9 cellular contexts compared by ENCODE assay signal in the genomic region with DNA sequence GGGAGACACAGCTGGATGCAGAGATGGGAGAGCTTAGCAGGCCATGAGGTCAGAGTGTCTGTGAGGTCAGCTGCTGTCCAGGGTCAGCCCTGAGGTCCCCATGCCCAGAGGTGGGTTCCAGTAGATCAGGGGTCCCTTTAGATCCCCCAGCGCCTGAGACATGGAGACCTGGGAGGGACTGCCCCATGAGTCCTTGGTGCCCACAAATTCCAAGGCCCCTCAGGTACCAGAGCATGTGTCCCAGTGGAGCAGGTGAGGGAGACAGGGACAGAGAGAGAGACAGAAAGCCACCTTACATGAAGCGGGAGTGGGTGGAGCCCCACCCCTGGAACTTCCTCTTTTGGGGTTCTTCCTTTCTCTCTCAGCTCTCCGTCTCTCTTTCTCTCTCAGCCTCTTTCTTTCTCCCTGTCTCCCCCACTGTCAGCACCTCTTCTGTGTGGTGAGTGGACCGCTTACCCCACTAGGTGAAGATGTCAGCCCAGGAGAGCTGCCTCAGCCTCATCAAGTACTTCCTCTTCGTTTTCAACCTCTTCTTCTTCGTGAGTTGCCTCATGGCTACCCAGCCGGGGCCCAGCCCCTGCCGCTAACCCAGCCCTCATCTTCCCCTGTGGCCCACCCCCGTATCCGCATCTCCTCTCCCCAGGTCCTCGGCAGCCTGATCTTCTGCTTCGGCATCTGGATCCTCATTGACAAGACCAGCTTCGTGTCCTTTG. TPM values are rescaled to one million over a fixed set of nuclear protein-coding genes. Genes with fewer than 3 reads are reported as not detected.
DNase-seq lines count a peak whose midpoint lies in the region; ATAC-seq and TF ChIP-seq lines count a peak whose summit lies in the region.
"Had no signal": no experiment of that assay in that cellular context is flagged by ENCODE, and none has a peak within 500 bp of the region (broad histone marks: within the 10 kb centered on the region; RNA-seq: fewer than 3 reads in every experiment).

CD37 (plus strand) TSS at position 336 of the 713 bp plus-strand sequence; CDS start at position 471, 135 bp downstream.

- 57 to 68% methylated on average over 7 to 13 of the region's 13 CpGs for WGBS in transverse colon (ENCODE audit: low coverage in 1 of 2), 2 donors

- 0 out of 2 replicates have a peak, but pooled peaks cover 4% of the 10 kb centered on the region for H3F3A ChIP-seq in OCI-LY1 (ENCODE audit: insufficient read depth, low read length)

- H3K4me1 ChIP-seq in DND-41 (ENCODE audit: insufficient read depth, low read length): peaks cover 11% of the 10 kb centered on the region
- H3K4me1 ChIP-seq in OCI-LY1 (ENCODE audit: insufficient read depth, low read length, severe bottlenecking): peaks cover 96% of the 10 kb centered on the region
- peaks cover 16% of the 10 kb centered on the region for H3K4me1 ChIP-seq in mucosa of descending colon (ENCODE audit: low read depth)
- H3K4me1 ChIP-seq in transverse colon: peaks cover 7 to 32% (median 21%) of the 10 kb centered on the region in 4 donors
- H3K4me1 ChIP-seq: pancreas had no signal

- peak; percentile 15 for TF ChIP-seq POLR2A in transverse colon (IDR thresholded peaks at IDR 0.05)

- H4K20me1 ChIP-seq in DND-41 (ENCODE audit: insufficient read depth, low read length) (no peaks in the 10 kb centered on the region), OCI-LY1 (ENCODE audit: insufficient read depth, low read length) (no peaks in the 10 kb centered on the region)

- H3K4me2 ChIP-seq in DND-41 (ENCODE audit: insufficient read depth, low read length) (peak within 1 kb of the TSS; percentile 27; the same call in 1 of the 2 replicates), OCI-LY1 (ENCODE audit: low read length) (peak within 1 kb of the TSS; percentile 78)

- no peak within 1 kb of the TSS for H3K27ac ChIP-seq in DND-41 (ENCODE audit: low read length)
- peak within 1 kb of the TSS; percentile 96 for H3K27ac ChIP-seq in OCI-LY1 (ENCODE audit: low read depth, low read length, poor library complexity, severe bottlenecking)
- peak within 1 kb of the TSS; percentile 37 to 71 (median 45) for H3K27ac ChIP-seq in transverse colon

- H3K27me3 ChIP-seq in DND-41 (ENCODE audit: insufficient read depth, low read length, poor library complexity) (no peaks in the 10 kb centered on the region), OCI-LY1 (ENCODE audit: insufficient read depth, low read length) (no peaks in the 10 kb centered on the region), transverse colon (no peaks in the 10 kb centered on the region)
- H3K27me3 ChIP-seq: pancreas had no signal

- intact Hi-C loops in mucosa of descending colon (cut with DNase I, micrococcal nuclease) (no loop called here), transverse colon (cut with DNase I; ENCODE audit: low total_unique reads) (no loop called here)

- in situ Hi-C loops in transverse colon (cut with MboI; ENCODE audit: low pct_ligation_motif_present in 1 of 4, low pct_unique_long_range_greater_than_20kb in 1 of 4, low sequenced_read_pairs in 3 of 4): no loop called here

- no peak within 1 kb of the TSS for H3K9ac ChIP-seq in DND-41 (ENCODE audit: low read depth, low read length)
- peak within 1 kb of the TSS; percentile 93 for H3K9ac ChIP-seq in OCI-LY1 (ENCODE audit: low read length)

- H3K36me3 ChIP-seq in DND-41 (ENCODE audit: insufficient read depth, low read length): no peaks in the 10 kb centered on the region
- peaks cover 40% of the 10 kb centered on the region for H3K36me3 ChIP-seq in OCI-LY1 (ENCODE audit: insufficient read depth, low read length)
- no peaks in the 10 kb centered on the region for H3K36me3 ChIP-seq in mucosa of descending colon (ENCODE audit: low read depth)
- no peaks in the 10 kb centered on the region for H3K36me3 ChIP-seq in transverse colon

- H3K4me3 ChIP-seq in DND-41 (ENCODE audit: low read depth in 1 of 2, low read length in 2 of 2) (0 out of 4 replicates have a peak within 1 kb of the TSS, but pooled peaks of 1 of the 2 experiments have one; percentile 8), OCI-LY1 (ENCODE audit: low read depth, low read length, poor library complexity, severe bottlenecking) (peak within 1 kb of the TSS; percentile 84), mucosa of descending colon (no peak within 1 kb of the TSS), transverse colon (peak within 1 kb of the TSS in 3 of 4 donors; percentile 14 to 46 (median 21))

- no peak for TF ChIP-seq CTCF in DND-41 (IDR thresholded peaks at IDR 0.05; ENCODE audit: borderline replicate concordance, extremely low read depth, low read length, poor library complexity, severe bottlenecking)
- no peak for TF ChIP-seq CTCF in OCI-LY1 (IDR thresholded peaks at IDR 0.05; ENCODE audit: low read length)
- no peak for TF ChIP-seq CTCF in mucosa of descending colon (IDR thresholded peaks at IDR 0.05)
- no peak for TF ChIP-seq CTCF in transverse colon (IDR thresholded peaks at IDR 0.05)

- ATAC-seq in DND-41 (ENCODE audit: insufficient read depth, low read depth) (no peak), mucosa of descending colon (peak; percentile 3), GM21528 (IDR thresholded peaks at IDR 0.05; ENCODE audit: low FRiP score, unreplicated experiment) (no peak)
- ATAC-seq: pancreas had no signal

- H2AFZ ChIP-seq in DND-41 (ENCODE audit: low read depth, low read length): 0 out of 2 replicates have a peak within 1 kb of the TSS, but pooled peaks have one; percentile 28
- H2AFZ ChIP-seq in OCI-LY1 (ENCODE audit: low read length): no peak within 1 kb of the TSS

- H3K9me3 ChIP-seq in DND-41 (ENCODE audit: insufficient read depth, low read length, severe bottlenecking): no peaks in the 10 kb centered on the region
- H3K9me3 ChIP-seq in OCI-LY1 (ENCODE audit: low read length): no peaks in the 10 kb centered on the region
- no peaks in the 10 kb centered on the region for H3K9me3 ChIP-seq in mucosa of descending colon
- no peaks in the 10 kb centered on the region for H3K9me3 ChIP-seq in transverse colon
- H3K9me3 ChIP-seq: pancreas had no signal

- H3K79me2 ChIP-seq in DND-41 (ENCODE audit: insufficient read depth, low read length): no peaks in the 10 kb centered on the region
- peaks cover 5% of the 10 kb centered on the region; the same call in 1 of the 2 replicates for H3K79me2 ChIP-seq in OCI-LY1 (ENCODE audit: insufficient read depth, low read length)

- TF ChIP-seq EP300 in transverse colon (IDR thresholded peaks at IDR 0.05; ENCODE audit: low read depth): no peak

- DNase-seq in DND-41 (peak; percentile 20), mucosa of descending colon (peak in 1 of 3 donors; percentile 48), transverse colon (peak; percentile 37), DMS114 treated with DMSO at 0.1 percent for 48 hours (lab: John Stamatoyannopoulos, UW; ENCODE audit: unreplicated experiment) (no peak), occipital lobe (lab: John Stamatoyannopoulos, UW) (no peak)
- peak; percentile 30 for DNase-seq in activated T-helper 9 cell treated with anti-CD3 and anti-CD28 coated beads, Interleukin-2, amount 50 U/mL, for 16 hours (ENCODE audit: low read depth)

- H3K9me2 ChIP-seq in OCI-LY1 (ENCODE audit: low read depth, low read length): no peaks in the 10 kb centered on the region

RNA-seq across cellular contexts. Expression of gene CD37, which starts in this region (rescaled TPM):
- total RNA-seq in mucosa of descending colon (10 to 100 TPM in 2 of 3 donors, 1 to 10 TPM in 1; 5.6 to 11.2 (median 10.1) TPM), transverse colon (10 to 100 TPM in 3 of 4 donors, 1 to 10 TPM in 1; 8.5 to 24.0 (median 13.3) TPM), occipital lobe (1.1 TPM)

Comparison
In these comparisons a context has a peak if more than half of its experiments do, and no peak if none do; other contexts are left out.
1. DNase-seq: peak in DND-41 (single experiment), activated T-helper 9 cell treated with anti-CD3 and anti-CD28 coated beads, Interleukin-2, amount 50 U/mL, for 16 hours (single experiment) and transverse colon (single experiment); none in DMS114 treated with DMSO at 0.1 percent for 48 hours (single experiment) and occipital lobe (single experiment).